20 cellular contexts compared by ENCODE assay signal in the genomic region with DNA sequence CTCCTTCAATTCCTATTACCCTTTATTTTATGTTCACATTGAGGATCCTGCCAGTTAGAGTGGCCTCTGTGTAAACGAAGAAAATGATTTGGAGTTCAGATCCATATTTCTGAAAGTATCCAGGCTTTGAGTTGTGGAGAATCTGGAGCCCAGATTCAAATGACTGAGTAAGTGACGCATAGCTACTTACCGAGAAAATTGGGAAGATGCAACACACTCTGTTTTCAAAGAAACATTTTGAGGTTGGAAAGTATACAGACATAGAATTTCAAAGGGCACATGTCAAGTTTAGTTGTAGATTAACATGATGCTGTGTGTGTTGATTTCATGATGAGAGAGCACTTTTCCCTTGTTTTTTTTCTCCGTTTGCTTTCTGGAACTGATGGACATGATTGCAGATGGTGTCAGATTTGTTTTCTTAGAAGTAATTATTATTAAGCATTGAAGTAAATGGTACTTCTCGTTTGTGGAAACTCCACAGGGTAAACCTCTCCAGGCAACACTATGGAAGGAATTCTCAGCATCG.
"Had no signal": no experiment of that assay in that cellular context is flagged by ENCODE, and none has a peak within 500 bp of the region (broad histone marks: within the 10 kb centered on the region; RNA-seq: fewer than 3 reads in every experiment).

No MANE protein-coding gene starts in this region.

- H3K27ac Mint-ChIP-seq: activated B cell treated with CpG ODN at 0.5 μM for 24 hours; activated CD4-positive, alpha-beta memory T cell treated with anti-CD3 and anti-CD28 coated beads, Interleukin-2, amount 10 ng/mL, durations not matched to agents 7 days and 5 days; activated naive CD4-positive, alpha-beta T cell treated with anti-CD3 and anti-CD28 coated beads, Interleukin-2, amount 50 U/mL, for 24 hours; brain; T-helper 17 cell had no signal

- H3K9me3 Mint-ChIP-seq: activated B cell treated with CpG ODN at 0.5 μM for 24 hours; activated CD4-positive, alpha-beta memory T cell treated with anti-CD3 and anti-CD28 coated beads, Interleukin-2, amount 10 ng/mL, durations not matched to agents 7 days and 5 days; activated naive CD4-positive, alpha-beta T cell treated with anti-CD3 and anti-CD28 coated beads, Interleukin-2, amount 50 U/mL, for 24 hours; brain; central memory CD8-positive, alpha-beta T cell had no signal

- H3K27me3 ChIP-seq: ascending aorta, MG63 had no signal

- H3K27me3 Mint-ChIP-seq: activated B cell treated with CpG ODN at 0.5 μM for 24 hours; activated CD4-positive, alpha-beta memory T cell treated with anti-CD3 and anti-CD28 coated beads, Interleukin-2, amount 10 ng/mL, durations not matched to agents 7 days and 5 days; activated naive CD4-positive, alpha-beta T cell treated with anti-CD3 and anti-CD28 coated beads, Interleukin-2, amount 50 U/mL, for 24 hours; brain; central memory CD8-positive, alpha-beta T cell; T-helper 17 cell had no signal

- H3K4me3 ChIP-seq: ascending aorta, MG63 had no signal

- H3K9me3 ChIP-seq: ascending aorta, MG63 had no signal

- H3K36me3 ChIP-seq: ascending aorta, MG63 had no signal

- H3K4me3 Mint-ChIP-seq: activated B cell treated with CpG ODN at 0.5 μM for 24 hours; activated CD4-positive, alpha-beta memory T cell treated with anti-CD3 and anti-CD28 coated beads, Interleukin-2, amount 10 ng/mL, durations not matched to agents 7 days and 5 days; activated naive CD4-positive, alpha-beta T cell treated with anti-CD3 and anti-CD28 coated beads, Interleukin-2, amount 50 U/mL, for 24 hours; brain; central memory CD8-positive, alpha-beta T cell; T-helper 17 cell had no signal

- DNase-seq: activated B cell treated with CpG ODN at 0.5 μM for 24 hours; activated CD4-positive, alpha-beta memory T cell treated with anti-CD3 and anti-CD28 coated beads, Interleukin-2, amount 10 ng/mL, durations not matched to agents 7 days and 5 days; activated CD4-positive, alpha-beta T cell treated with anti-CD3 and anti-CD28 coated beads for 1 hour; activated CD4-positive, alpha-beta T cell treated with anti-CD3 and anti-CD28 coated beads, Interleukin-2, amount 50 U/mL, for 1 hour; activated T-cell treated with anti-CD3 and anti-CD28 coated beads, Interleukin-2, amount 50 U/mL, for 1 hour; MG63; NCI-H1105; NCI-H1436 treated with DMSO at 0.1 percent for 48 hours; NCI-H187 treated with DMSO at 0.1 percent for 48 hours; NCI-H2171; NCI-H226; NCI-H526; NCI-H82; SIG-M5; T-helper 17 cell; T-helper 9 cell had no signal

- H3K36me3 Mint-ChIP-seq: brain had no signal

- H3K27ac ChIP-seq: ascending aorta had no signal

- ATAC-seq: T-helper 17 cell had no signal

- H3K4me1 ChIP-seq: ascending aorta had no signal
